ENCODE assay signal across 8 cellular contexts in the genomic region with DNA sequence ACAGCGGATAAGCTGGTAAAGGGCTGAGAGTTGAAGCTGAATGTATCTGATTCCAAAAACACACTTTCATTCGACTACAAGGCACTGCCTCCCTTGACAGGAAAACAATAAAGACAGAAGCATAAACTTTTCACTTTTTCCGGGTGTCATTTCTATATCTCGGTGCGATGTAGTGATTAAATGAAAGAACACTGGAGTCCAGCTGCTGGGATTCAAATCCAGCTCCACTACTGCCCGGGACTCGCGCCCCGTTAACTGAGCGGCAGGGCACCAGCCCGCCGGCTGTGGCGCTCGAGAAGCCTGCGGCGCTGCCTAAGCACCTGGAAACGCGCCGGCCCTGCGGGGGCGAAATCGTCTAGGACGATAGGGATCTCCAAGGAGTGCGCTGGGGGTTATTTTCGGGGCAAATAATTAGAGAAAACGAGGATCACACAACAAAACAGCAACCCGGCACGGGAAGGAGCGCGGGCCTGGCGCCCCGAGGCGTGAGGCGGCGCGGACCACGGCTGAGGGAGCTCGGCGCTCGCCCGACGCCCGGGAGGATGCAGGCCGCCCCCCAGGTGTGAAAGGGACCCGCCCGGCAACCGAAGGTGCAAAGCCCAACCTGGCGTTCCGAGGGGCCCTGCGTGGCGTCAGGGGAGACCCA. TPM values are rescaled to one million over a fixed set of nuclear protein-coding genes. Genes with fewer than 3 reads are reported as not detected.
DNase-seq lines count a peak whose midpoint lies in the region; ATAC-seq and TF ChIP-seq lines count a peak whose summit lies in the region.

No MANE protein-coding gene starts in this region.

- H3K27ac ChIP-seq in RWPE2 (ENCODE audit: poor library complexity, severe bottlenecking): peak overlapping the region; percentile 77
- peak overlapping the region; percentile 69 for H3K27ac ChIP-seq in osteoblast (ENCODE audit: low read depth, low read length)
- H3K27ac ChIP-seq in thymus (ENCODE audit: low read depth): peak overlapping the region; percentile 88

- H2AFZ ChIP-seq in osteoblast (ENCODE audit: low read length): peak overlapping the region; percentile 84

- 2% methylated on average over 51 of the region's 51 CpGs for WGBS in thymus

- peak overlapping the region; percentile 82 for H3K4me2 ChIP-seq in osteoblast (ENCODE audit: insufficient read depth, low read length)

- H4K20me1 ChIP-seq in osteoblast (ENCODE audit: insufficient read depth, low read length): peaks cover 32% of the 10 kb centered on the region

- peaks cover 1% of the 10 kb centered on the region for H3K27me3 Mint-ChIP-seq in glutamatergic neuron (ENCODE audit: unreplicated experiment)

- H3K79me2 ChIP-seq in osteoblast (ENCODE audit: insufficient read depth, low read length): peaks cover 58% of the 10 kb centered on the region

- no peaks in the 10 kb centered on the region for H3K36me3 Mint-ChIP-seq in glutamatergic neuron (ENCODE audit: unreplicated experiment)

- H3K4me3 ChIP-seq in RWPE2 (ENCODE audit: severe bottlenecking): peak overlapping the region; percentile 80
- peak overlapping the region; percentile 95 for H3K4me3 ChIP-seq in osteoblast (ENCODE audit: insufficient read depth, low read length)
- H3K4me3 ChIP-seq in thymus (ENCODE audit: low read length): peak overlapping the region; percentile 100

- H3K27me3 ChIP-seq in RWPE2 (ENCODE audit: insufficient read depth, poor library complexity, severe bottlenecking) (no peaks in the 10 kb centered on the region), osteoblast (ENCODE audit: insufficient read depth, low read length) (no peaks in the 10 kb centered on the region), thymus (ENCODE audit: control insufficient read depth, insufficient read depth) (no peaks in the 10 kb centered on the region)

- H3K9me3 ChIP-seq in RWPE2 (ENCODE audit: severe bottlenecking) (no peaks in the 10 kb centered on the region), osteoblast (ENCODE audit: low read depth, low read length) (no peaks in the 10 kb centered on the region), thymus (ENCODE audit: control insufficient read depth) (no peaks in the 10 kb centered on the region)

- peak; percentile 55 for TF ChIP-seq CTCF in GM20000 (IDR thresholded peaks at IDR 0.05; ENCODE audit: extremely low read depth, missing control alignments)
- TF ChIP-seq CTCF in RWPE2 (IDR thresholded peaks at IDR 0.05; ENCODE audit: poor library complexity, severe bottlenecking): peak; percentile 79
- no peak for TF ChIP-seq CTCF in glutamatergic neuron (IDR thresholded peaks at IDR 0.05; ENCODE audit: partially characterized antibody, unreplicated experiment)
- TF ChIP-seq CTCF in osteoblast (IDR thresholded peaks at IDR 0.05; ENCODE audit: extremely low read depth, low read depth, low read length): peak; percentile 47

- peak; percentile 73 for ATAC-seq in RWPE2 (ENCODE audit: low read depth)

- peaks cover 6% of the 10 kb centered on the region for H3K9me3 Mint-ChIP-seq in glutamatergic neuron (ENCODE audit: unreplicated experiment)

- peaks cover 15% of the 10 kb centered on the region for H3K4me1 Mint-ChIP-seq in glutamatergic neuron (ENCODE audit: low read depth, unreplicated experiment)

- H3K4me1 ChIP-seq in RWPE2 (ENCODE audit: insufficient read depth, poor library complexity, severe bottlenecking) (peaks cover 18% of the 10 kb centered on the region), osteoblast (ENCODE audit: insufficient read depth, low read length) (peaks cover 12% of the 10 kb centered on the region), thymus (ENCODE audit: control insufficient read depth, insufficient read depth, low read length) (peaks cover 4% of the 10 kb centered on the region)

- H3K36me3 ChIP-seq in RWPE2 (ENCODE audit: low read depth) (peaks cover 36% of the 10 kb centered on the region), osteoblast (ENCODE audit: insufficient read depth, low read length) (no peaks in the 10 kb centered on the region), thymus (ENCODE audit: control insufficient read depth, insufficient read depth) (no peaks in the 10 kb centered on the region)

- peak overlapping the region; percentile 90 for H3K4me3 Mint-ChIP-seq in glutamatergic neuron (ENCODE audit: unreplicated experiment)

- H3K27ac Mint-ChIP-seq in glutamatergic neuron (ENCODE audit: unreplicated experiment): peak overlapping the region; percentile 88

- DNase-seq in COLO668 (lab: John Stamatoyannopoulos, UW; ENCODE audit: unreplicated experiment): peak; percentile 68
- DNase-seq in GM20000 (ENCODE audit: low spot score): peak; percentile 67
- peak in 71 of 76 experiments; percentile 5 to 77 (median 55) for DNase-seq in HUDEP-2 (lab: John Stamatoyannopoulos, UW; ENCODE audit: unreplicated experiment in 76 of 76)
- DNase-seq in RWPE2 (ENCODE audit: low spot score): peak; percentile 81
- peak; percentile 76 for DNase-seq in activated naive CD4-positive, alpha-beta T cell treated with Interleukin-2 at 50 U/mL for 16 hours
- peak; percentile 77 for DNase-seq in glutamatergic neuron
- peak; percentile 87 for DNase-seq in osteoblast (ENCODE audit: insufficient read length, low spot score, missing footprints)

RNA-seq across cellular contexts. Expression of a gene that starts 0.8 kb away (rescaled TPM):
- total RNA-seq in glutamatergic neuron (ENCODE audit: unreplicated experiment) (38.5 TPM), osteoblast (34.5 and 40.9 TPM in 2 replicates)
- 51.8 TPM for polyA plus RNA-seq in thymus

RNA-seq across cellular contexts. Expression of a gene that starts 16.8 kb away (rescaled TPM):
- total RNA-seq in glutamatergic neuron (ENCODE audit: unreplicated experiment) (18.2 TPM), osteoblast (18.3 and 19.2 TPM in 2 replicates)
- polyA plus RNA-seq in thymus: 8.0 TPM

Comparison
In these comparisons a context has a peak if more than half of its experiments do, and no peak if none do; other contexts are left out.
1. Peak in every context shown above with its lines: DNase-seq, ATAC-seq, H3K4me3 ChIP-seq and H3K27ac ChIP-seq.